In the genomic region with DNA sequence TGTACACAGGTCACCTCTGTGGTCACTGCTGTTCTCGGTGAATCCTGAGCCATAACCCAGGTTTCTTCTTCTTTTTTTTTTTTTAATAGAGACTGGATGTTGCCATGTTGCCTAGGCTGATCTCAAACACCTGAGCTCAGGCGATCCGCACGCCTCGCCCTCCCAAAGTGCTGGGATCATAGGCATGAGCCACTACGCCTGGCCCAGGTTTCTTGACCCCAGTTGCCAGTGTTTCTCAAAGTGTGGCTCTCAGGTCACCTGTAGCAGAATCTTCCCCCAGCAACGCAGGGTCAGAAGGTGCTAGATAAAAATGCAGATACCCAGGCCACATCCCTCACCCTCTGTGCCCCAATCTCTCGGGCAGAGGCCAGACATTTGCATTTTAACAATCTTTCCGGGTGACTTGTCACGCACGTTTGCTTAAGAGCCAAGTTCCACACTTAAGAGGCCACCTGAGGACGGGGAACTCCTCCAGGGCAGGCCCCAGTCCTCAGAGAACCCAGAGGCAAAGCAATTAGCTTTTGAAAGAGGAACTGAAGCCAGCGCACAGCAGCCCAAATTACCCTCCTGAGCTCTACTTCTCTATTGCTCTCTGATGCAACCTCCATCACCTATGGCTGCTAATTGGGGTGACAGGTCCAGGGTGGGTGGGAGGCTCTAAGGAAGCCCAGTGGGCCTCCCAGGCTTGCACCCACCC, we compare ENCODE assay signal across 1 cellular context.
TF ChIP-seq lines count a peak whose summit lies in the region.

No MANE protein-coding gene starts in this region.

TF ChIP-seq in HepG2, 621 proteins besides CTCF, POLR2A, EP300 and RAD21 (continued from another document):
- TF ChIP-seq, protein P1, sequence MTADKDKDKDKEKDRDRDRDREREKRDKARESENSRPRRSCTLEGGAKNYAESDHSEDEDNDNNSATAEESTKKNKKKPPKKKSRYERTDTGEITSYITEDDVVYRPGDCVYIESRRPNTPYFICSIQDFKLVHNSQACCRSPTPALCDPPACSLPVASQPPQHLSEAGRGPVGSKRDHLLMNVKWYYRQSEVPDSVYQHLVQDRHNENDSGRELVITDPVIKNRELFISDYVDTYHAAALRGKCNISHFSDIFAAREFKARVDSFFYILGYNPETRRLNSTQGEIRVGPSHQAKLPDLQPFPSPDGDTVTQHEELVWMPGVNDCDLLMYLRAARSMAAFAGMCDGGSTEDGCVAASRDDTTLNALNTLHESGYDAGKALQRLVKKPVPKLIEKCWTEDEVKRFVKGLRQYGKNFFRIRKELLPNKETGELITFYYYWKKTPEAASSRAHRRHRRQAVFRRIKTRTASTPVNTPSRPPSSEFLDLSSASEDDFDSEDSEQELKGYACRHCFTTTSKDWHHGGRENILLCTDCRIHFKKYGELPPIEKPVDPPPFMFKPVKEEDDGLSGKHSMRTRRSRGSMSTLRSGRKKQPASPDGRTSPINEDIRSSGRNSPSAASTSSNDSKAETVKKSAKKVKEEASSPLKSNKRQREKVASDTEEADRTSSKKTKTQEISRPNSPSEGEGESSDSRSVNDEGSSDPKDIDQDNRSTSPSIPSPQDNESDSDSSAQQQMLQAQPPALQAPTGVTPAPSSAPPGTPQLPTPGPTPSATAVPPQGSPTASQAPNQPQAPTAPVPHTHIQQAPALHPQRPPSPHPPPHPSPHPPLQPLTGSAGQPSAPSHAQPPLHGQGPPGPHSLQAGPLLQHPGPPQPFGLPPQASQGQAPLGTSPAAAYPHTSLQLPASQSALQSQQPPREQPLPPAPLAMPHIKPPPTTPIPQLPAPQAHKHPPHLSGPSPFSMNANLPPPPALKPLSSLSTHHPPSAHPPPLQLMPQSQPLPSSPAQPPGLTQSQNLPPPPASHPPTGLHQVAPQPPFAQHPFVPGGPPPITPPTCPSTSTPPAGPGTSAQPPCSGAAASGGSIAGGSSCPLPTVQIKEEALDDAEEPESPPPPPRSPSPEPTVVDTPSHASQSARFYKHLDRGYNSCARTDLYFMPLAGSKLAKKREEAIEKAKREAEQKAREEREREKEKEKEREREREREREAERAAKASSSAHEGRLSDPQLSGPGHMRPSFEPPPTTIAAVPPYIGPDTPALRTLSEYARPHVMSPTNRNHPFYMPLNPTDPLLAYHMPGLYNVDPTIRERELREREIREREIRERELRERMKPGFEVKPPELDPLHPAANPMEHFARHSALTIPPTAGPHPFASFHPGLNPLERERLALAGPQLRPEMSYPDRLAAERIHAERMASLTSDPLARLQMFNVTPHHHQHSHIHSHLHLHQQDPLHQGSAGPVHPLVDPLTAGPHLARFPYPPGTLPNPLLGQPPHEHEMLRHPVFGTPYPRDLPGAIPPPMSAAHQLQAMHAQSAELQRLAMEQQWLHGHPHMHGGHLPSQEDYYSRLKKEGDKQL (CRISPR knock-in tag; IDR thresholded peaks at IDR 0.05; ENCODE audit: low read depth), result no peak
- TF ChIP-seq, protein P2, sequence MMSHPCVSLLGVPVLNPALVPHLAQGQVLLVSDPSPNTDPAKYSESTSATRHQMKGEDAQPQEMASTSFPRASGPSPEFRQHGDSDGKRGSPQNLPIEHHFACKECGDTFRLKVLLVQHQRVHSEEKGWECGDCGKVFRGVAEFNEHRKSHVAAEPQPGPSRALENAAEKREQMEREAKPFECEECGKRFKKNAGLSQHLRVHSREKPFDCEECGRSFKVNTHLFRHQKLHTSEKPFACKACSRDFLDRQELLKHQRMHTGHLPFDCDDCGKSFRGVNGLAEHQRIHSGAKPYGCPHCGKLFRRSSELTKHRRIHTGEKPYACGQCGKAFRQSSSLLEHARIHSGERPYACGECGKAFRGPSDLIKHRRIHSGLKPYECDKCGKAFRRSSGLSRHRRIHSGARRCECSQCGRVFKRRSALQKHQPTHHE (CRISPR knock-in tag; IDR thresholded peaks at IDR 0.05; ENCODE audit: borderline replicate concordance), result no peak
- TF ChIP-seq RARA (CRISPR knock-in tag; IDR thresholded peaks at IDR 0.05), result no peak
- TF ChIP-seq, protein P3, sequence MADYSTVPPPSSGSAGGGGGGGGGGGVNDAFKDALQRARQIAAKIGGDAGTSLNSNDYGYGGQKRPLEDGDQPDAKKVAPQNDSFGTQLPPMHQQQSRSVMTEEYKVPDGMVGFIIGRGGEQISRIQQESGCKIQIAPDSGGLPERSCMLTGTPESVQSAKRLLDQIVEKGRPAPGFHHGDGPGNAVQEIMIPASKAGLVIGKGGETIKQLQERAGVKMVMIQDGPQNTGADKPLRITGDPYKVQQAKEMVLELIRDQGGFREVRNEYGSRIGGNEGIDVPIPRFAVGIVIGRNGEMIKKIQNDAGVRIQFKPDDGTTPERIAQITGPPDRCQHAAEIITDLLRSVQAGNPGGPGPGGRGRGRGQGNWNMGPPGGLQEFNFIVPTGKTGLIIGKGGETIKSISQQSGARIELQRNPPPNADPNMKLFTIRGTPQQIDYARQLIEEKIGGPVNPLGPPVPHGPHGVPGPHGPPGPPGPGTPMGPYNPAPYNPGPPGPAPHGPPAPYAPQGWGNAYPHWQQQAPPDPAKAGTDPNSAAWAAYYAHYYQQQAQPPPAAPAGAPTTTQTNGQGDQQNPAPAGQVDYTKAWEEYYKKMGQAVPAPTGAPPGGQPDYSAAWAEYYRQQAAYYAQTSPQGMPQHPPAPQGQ (CRISPR knock-in tag; IDR thresholded peaks at IDR 0.05; ENCODE audit: borderline replicate concordance), result no peak
